15 cellular contexts compared by ENCODE assay signal in genomic region chr4:40563401-40563800, GRCh38.
A peak's percentile ranks its signal among the peaks of the same experiment; 100 is the strongest.
DNase-seq lines count a peak whose midpoint lies in the region; ATAC-seq, FAIRE-seq and TF ChIP-seq lines count a peak whose summit lies in the region.
"Had no signal": no experiment of that assay in that cellular context is flagged by ENCODE, and none has a peak within 500 bp of the region (broad histone marks: within the 10 kb centered on the region; RNA-seq: fewer than 3 reads in every experiment).

No MANE protein-coding gene starts in this region.

- H3K4me3 Mint-ChIP-seq in dendritic cell treated with granulocyte-macrophage colony-stimulating factor and Interleukin-4, amounts not matched to agents 40 ng/mL and 50 ng/mL, for 4 days: no peak overlapping the region
- H3K4me3 Mint-ChIP-seq: immature natural killer cell had no signal

- POLR2A ChIA-PET in A673 (lab: Charles Lee; ENCODE audit: low non-redundant PET): no interaction called here

- peak overlapping the region; percentile 82 for H3K27ac Mint-ChIP-seq in dendritic cell treated with granulocyte-macrophage colony-stimulating factor and Interleukin-4, amounts not matched to agents 40 ng/mL and 50 ng/mL, for 4 days
- H3K27ac Mint-ChIP-seq: immature natural killer cell had no signal

- H3K27ac ChIP-seq in A673 (ENCODE audit: low read depth, low read length, poor library complexity, severe bottlenecking): no peak overlapping the region
- H3K27ac ChIP-seq in coronary artery: no peak overlapping the region
- H3K27ac ChIP-seq: brain microvascular endothelial cell, gastrocnemius medialis had no signal

- intact Hi-C loops in dendritic cell treated with granulocyte-macrophage colony-stimulating factor and Interleukin-4, amounts not matched to agents 40 ng/mL and 50 ng/mL, for 4 days (cut with micrococcal nuclease): loop anchor here (5.0 kb wide), 1 partner anchor 64 kb away; the partner anchor contains the start of gene RBM47
- intact Hi-C loops in sciatic nerve (cut with DNase I) (no loop called here), A673 (cut with micrococcal nuclease; ENCODE audit: unreplicated experiment) (no loop called here)

- H3K27me3 ChIP-seq in A673 (replicated peaks; ENCODE audit: insufficient read depth, low read depth, low read length, poor library complexity): no peaks in the 10 kb centered on the region
- H3K27me3 ChIP-seq: brain microvascular endothelial cell, gastrocnemius medialis had no signal

- CTCF ChIA-PET in A673 (lab: Charles Lee): no interaction called here

- no peaks in the 10 kb centered on the region for H3K4me1 ChIP-seq in A673 (ENCODE audit: insufficient read depth, low read length, poor library complexity, severe bottlenecking)
- H3K4me1 ChIP-seq: gastrocnemius medialis had no signal

- H3K36me3 ChIP-seq in A673 (ENCODE audit: insufficient read depth, low read length, poor library complexity, severe bottlenecking): no peaks in the 10 kb centered on the region
- H3K36me3 ChIP-seq: brain microvascular endothelial cell, gastrocnemius medialis had no signal

- peak; percentile 60 for FAIRE-seq in GM12892 (lab: Jason Lieb, UNC)
- FAIRE-seq: small intestine had no signal

- H3K36me3 Mint-ChIP-seq in dendritic cell treated with granulocyte-macrophage colony-stimulating factor and Interleukin-4, amounts not matched to agents 40 ng/mL and 50 ng/mL, for 4 days (ENCODE audit: low read depth): peaks cover 53% of the 10 kb centered on the region
- H3K36me3 Mint-ChIP-seq: immature natural killer cell had no signal

- no peaks in the 10 kb centered on the region for H3K9me3 ChIP-seq in A673 (ENCODE audit: low read depth, low read length, poor library complexity, severe bottlenecking)
- H3K9me3 ChIP-seq: gastrocnemius medialis had no signal

- no peaks in the 10 kb centered on the region for H3K9me3 Mint-ChIP-seq in dendritic cell treated with granulocyte-macrophage colony-stimulating factor and Interleukin-4, amounts not matched to agents 40 ng/mL and 50 ng/mL, for 4 days
- H3K9me3 Mint-ChIP-seq: immature natural killer cell had no signal

- H3K27me3 Mint-ChIP-seq in dendritic cell treated with granulocyte-macrophage colony-stimulating factor and Interleukin-4, amounts not matched to agents 40 ng/mL and 50 ng/mL, for 4 days: no peaks in the 10 kb centered on the region

- DNase-seq in GM12892 (ENCODE audit: insufficient read length) (no peak), NOMO-1 treated with dmso at 0.1 percent for 144 hours (lab: John Stamatoyannopoulos, UW; ENCODE audit: unreplicated experiment) (peak; percentile 26), sciatic nerve (ENCODE audit: low spot score) (no peak), A673 (ENCODE audit: low spot score) (no peak), NCI-H1417 (lab: John Stamatoyannopoulos, UW) (no peak), coronary artery (ENCODE audit: low spot score) (no peak)
- DNase-seq: activated naive CD4-positive, alpha-beta T cell treated with Interleukin-2 at 50 U/mL for 16 hours; brain microvascular endothelial cell; gastrocnemius medialis; immature natural killer cell; MM.1S; small intestine had no signal

- BruUV-seq in A673 (replicated peaks; lab: Mats Ljungman, UMichigan): no TSS peak

- peaks cover 81% of the 10 kb centered on the region for H3K4me1 Mint-ChIP-seq in dendritic cell treated with granulocyte-macrophage colony-stimulating factor and Interleukin-4, amounts not matched to agents 40 ng/mL and 50 ng/mL, for 4 days (ENCODE audit: low read depth)

- no peak for TF ChIP-seq POLR2A in GM12892 (IDR thresholded peaks at IDR 0.05; ENCODE audit: low read depth, low read length)

- TF ChIP-seq CTCF in A673 (conservative IDR thresholded peaks at IDR 0.05; ENCODE audit: low read depth, low read length) (no peak), coronary artery (IDR thresholded peaks at IDR 0.05) (no peak)

- H3K4me3 ChIP-seq in A673 (ENCODE audit: low read depth, low read length, poor library complexity, severe bottlenecking) (no peak overlapping the region), coronary artery (no peak overlapping the region)
- H3K4me3 ChIP-seq: gastrocnemius medialis had no signal

- ATAC-seq in sciatic nerve: peak; percentile 33
- ATAC-seq in HG02840 (IDR thresholded peaks at IDR 0.05; ENCODE audit: low FRiP score, unreplicated experiment): no peak
- ATAC-seq: gastrocnemius medialis, SK-N-SH treated with all-trans-retinoic acid at 6 μM for 48 hours had no signal
